7 cellular contexts compared by ENCODE assay signal in genomic region chr12:123271182-123271491, GRCh38. TPM values are rescaled to one million over a fixed set of nuclear protein-coding genes. Genes with fewer than 3 reads are reported as not detected.
DNase-seq lines count a peak whose midpoint lies in the region; ATAC-seq and TF ChIP-seq lines count a peak whose summit lies in the region.

No MANE protein-coding gene starts in this region.

- intact Hi-C loops in colonic mucosa (cut with DNase I): no loop called here
- intact Hi-C loops in right lobe of liver (cut with DNase I): no loop called here

- H3K27me3 ChIP-seq in colonic mucosa (no peaks in the 10 kb centered on the region), right lobe of liver (no peaks in the 10 kb centered on the region)

- H3K9me3 ChIP-seq in colonic mucosa: no peaks in the 10 kb centered on the region
- H3K9me3 ChIP-seq in right lobe of liver: no peaks in the 10 kb centered on the region

- WGBS in right lobe of liver (ENCODE audit: insufficient coverage, low coverage, low lambda C conversion rate, missing lambda C conversion rate): no CpG with 5 or more reads among the region's 47 CpGs

- H3K9ac ChIP-seq in colonic mucosa (ENCODE audit: low read depth in 2 of 2, low read length in 2 of 2): peak overlapping the region in 1 of 2 donors; percentile 60

- TF ChIP-seq CTCF in GM13977 (IDR thresholded peaks at IDR 0.05; ENCODE audit: extremely low read depth, insufficient read depth, missing control alignments): peak; percentile 81
- TF ChIP-seq CTCF in colonic mucosa (IDR thresholded peaks at IDR 0.05): no peak
- peak; percentile 24 to 72 (median 52) for TF ChIP-seq CTCF in right lobe of liver (IDR thresholded peaks at IDR 0.05)

- no peak for TF ChIP-seq POLR2A in right lobe of liver (IDR thresholded peaks at IDR 0.05)

- DNase-seq in GM13977 (ENCODE audit: low spot score): peak; percentile 93
- peak; percentile 46 for DNase-seq in NCI-H2171 treated with DMSO at 0.1 percent for 48 hours (lab: John Stamatoyannopoulos, UW)
- peak; percentile 87 for DNase-seq in activated CD4-positive, alpha-beta T cell treated with anti-CD3 and anti-CD28 coated beads for 48 hours
- DNase-seq in colonic mucosa: peak; percentile 73
- DNase-seq in right lobe of liver: peak; percentile 79 to 84 (median 82)
- peak; percentile 54 to 74 (median 64) for DNase-seq in stimulated activated CD4-positive, alpha-beta T cell treated with anti-CD3 and anti-CD28 coated beads, TNF-alpha, amount 100 ng/mL, for 24 hours (ENCODE audit: low read depth in 3 of 3)

- ATAC-seq in HG02678 (IDR thresholded peaks at IDR 0.05; ENCODE audit: unreplicated experiment) (peak; percentile 54), right lobe of liver (peak; percentile 78 to 88 (median 79))

- H3K4me1 ChIP-seq in colonic mucosa: peaks cover 3% of the 10 kb centered on the region
- peaks cover 0 to 9% (median 3%) of the 10 kb centered on the region in 4 donors for H3K4me1 ChIP-seq in right lobe of liver

- H3K27ac ChIP-seq in colonic mucosa: no peak overlapping the region
- H3K27ac ChIP-seq in right lobe of liver: peak overlapping the region in 1 of 3 donors; percentile 63

- H3K4me3 ChIP-seq in colonic mucosa (peak overlapping the region; percentile 24), right lobe of liver (peak overlapping the region; percentile 21 to 73 (median 34))

- H3K36me3 ChIP-seq in colonic mucosa (no peaks in the 10 kb centered on the region), right lobe of liver (peaks cover 0 to under 1% (median 0%) of the 10 kb centered on the region in 4 donors)

- in situ Hi-C loops in GM13977 (cut with MboI; ENCODE audit: low pct_unique_long_range_greater_than_20kb, low sequenced_read_pairs, unreplicated experiment): no loop called here

RNA-seq across cellular contexts. Expression of gene CDK2AP1, which starts 0.5 kb away (rescaled TPM):
- total RNA-seq in colonic mucosa: 100 to 1,000 TPM in 1 of 2 donors, 10 to 100 TPM in 1; 65.6 to 101 TPM
- total RNA-seq in right lobe of liver: 10 to 100 TPM; 24.9 to 44.0 (median 33.0) TPM

RNA-seq across cellular contexts. Expression of gene MTRFR, which starts 37.9 kb away (rescaled TPM):
- total RNA-seq in colonic mucosa: 10 to 100 TPM; 10.6 to 17.4 TPM
- total RNA-seq in right lobe of liver: 1 to 10 TPM; 6.5 to 8.6 (median 7.4) TPM

RNA-seq across cellular contexts. Expression of gene MPHOSPH9, which starts 38.2 kb away (rescaled TPM):
- total RNA-seq in colonic mucosa (10 to 100 TPM; 15.5 to 35.7 TPM), right lobe of liver (10 to 100 TPM; 14.5 to 25.7 (median 19.1) TPM)
